Comparison of ENCODE assay signal across 10 cellular contexts in the genomic region with DNA sequence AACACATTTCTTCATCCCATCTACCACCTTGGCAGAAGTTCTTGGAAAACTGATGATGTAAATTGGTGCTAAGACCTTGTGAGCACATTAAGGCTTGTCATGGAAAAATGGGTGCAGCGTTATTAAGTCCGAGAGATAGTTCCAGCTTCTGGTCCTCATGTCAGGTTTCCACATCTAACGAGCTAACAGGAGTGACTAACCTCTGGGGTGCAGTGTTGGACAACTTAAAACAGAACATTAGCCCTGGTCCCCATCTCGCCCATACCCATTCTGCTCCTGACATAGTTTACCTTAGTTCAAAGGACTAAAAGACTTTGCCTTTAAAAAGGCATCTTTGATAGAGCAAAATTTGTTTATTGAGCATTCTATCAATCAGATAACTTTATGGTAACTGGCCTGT.
DNase-seq lines count a peak whose midpoint lies in the region; ATAC-seq and TF ChIP-seq lines count a peak whose summit lies in the region.
"Had no signal": no experiment of that assay in that cellular context is flagged by ENCODE, and none has a peak within 500 bp of the region (broad histone marks: within the 10 kb centered on the region; RNA-seq: fewer than 3 reads in every experiment).

No MANE protein-coding gene starts in this region.

- no peak overlapping the region for H2AFZ ChIP-seq in DND-41 (ENCODE audit: low read depth, low read length)

- no peaks in the 10 kb centered on the region for H3K79me2 ChIP-seq in DND-41 (ENCODE audit: insufficient read depth, low read length)

- H3K27ac ChIP-seq in DND-41 (ENCODE audit: low read length) = no peak overlapping the region
- no peak overlapping the region for H3K27ac ChIP-seq in caudate nucleus (ENCODE audit: low read depth, low read length)

- no peaks in the 10 kb centered on the region for H3K9me3 Mint-ChIP-seq in stimulated activated naive CD8-positive, alpha-beta T cell treated with anti-CD3 and anti-CD28 coated beads, Interleukin-15, amount 100 ng/mL, for 72 hours
- H3K9me3 Mint-ChIP-seq: stimulated activated naive CD8-positive, alpha-beta T cell treated with anti-CD3 and anti-CD28 coated beads, Interleukin-15, Interleukin-2, amounts not matched to agents 100 ng/mL and 50 ng/mL, for 24 hours had no signal

- H4K20me1 ChIP-seq in DND-41 (ENCODE audit: insufficient read depth, low read length) = no peaks in the 10 kb centered on the region

- TF ChIP-seq CTCF in DND-41 (IDR thresholded peaks at IDR 0.05; ENCODE audit: borderline replicate concordance, extremely low read depth, low read length, poor library complexity, severe bottlenecking) = peak; percentile 51
- TF ChIP-seq CTCF in astrocyte of the cerebellum (IDR thresholded peaks at IDR 0.05; ENCODE audit: low read depth, low read length, missing control alignments) = peak; percentile 12

- no peaks in the 10 kb centered on the region for H3K27me3 ChIP-seq in DND-41 (ENCODE audit: insufficient read depth, low read length, poor library complexity)

- peaks cover under 1% of the 10 kb centered on the region for H3K4me1 Mint-ChIP-seq in stimulated activated naive CD8-positive, alpha-beta T cell treated with anti-CD3 and anti-CD28 coated beads, Interleukin-15, amount 100 ng/mL, for 72 hours

- TF ChIP-seq POLR2A in GM18505 (IDR thresholded peaks at IDR 0.05; ENCODE audit: borderline replicate concordance, extremely low read depth, insufficient read depth, insufficient read length) = no peak

- ATAC-seq in DND-41 (ENCODE audit: insufficient read depth, low read depth) (peak; percentile 67; the same call in 2 of the 3 replicates), GM18505 (IDR thresholded peaks at IDR 0.05; ENCODE audit: unreplicated experiment) (no peak)
- ATAC-seq in stimulated activated naive CD8-positive, alpha-beta T cell treated with anti-CD3 and anti-CD28 coated beads, Interleukin-15, amount 100 ng/mL, for 72 hours = no peak

- H3K36me3 ChIP-seq in DND-41 (ENCODE audit: insufficient read depth, low read length) = no peaks in the 10 kb centered on the region

- no peaks in the 10 kb centered on the region for H3K4me1 ChIP-seq in DND-41 (ENCODE audit: insufficient read depth, low read length)

- no peak overlapping the region for H3K4me2 ChIP-seq in DND-41 (ENCODE audit: insufficient read depth, low read length)

- H3K4me3 Mint-ChIP-seq in stimulated activated naive CD8-positive, alpha-beta T cell treated with anti-CD3 and anti-CD28 coated beads, Interleukin-15, amount 100 ng/mL, for 72 hours = no peak overlapping the region
- H3K4me3 Mint-ChIP-seq: stimulated activated naive CD8-positive, alpha-beta T cell treated with anti-CD3 and anti-CD28 coated beads, Interleukin-15, Interleukin-2, amounts not matched to agents 100 ng/mL and 50 ng/mL, for 24 hours had no signal

- H3K4me3 ChIP-seq in DND-41 (ENCODE audit: low read depth in 1 of 2, low read length in 2 of 2) = no peak overlapping the region
- H3K4me3 ChIP-seq in astrocyte of the cerebellum (ENCODE audit: low read depth, low read length) = no peak overlapping the region

- no peaks in the 10 kb centered on the region for H3K9me3 ChIP-seq in DND-41 (ENCODE audit: insufficient read depth, low read length, severe bottlenecking)

- in situ Hi-C loops in astrocyte of the cerebellum (cut with HindIII; ENCODE audit: low sequenced_read_pairs) = no loop called here

- no peak overlapping the region for H3K27ac Mint-ChIP-seq in stimulated activated naive CD8-positive, alpha-beta T cell treated with anti-CD3 and anti-CD28 coated beads, Interleukin-15, amount 100 ng/mL, for 72 hours
- H3K27ac Mint-ChIP-seq: stimulated activated naive CD8-positive, alpha-beta T cell treated with anti-CD3 and anti-CD28 coated beads, Interleukin-15, Interleukin-2, amounts not matched to agents 100 ng/mL and 50 ng/mL, for 24 hours had no signal

- DNase-seq in DND-41 (no peak), LHCN-M2 (ENCODE audit: low read depth) (peak; percentile 31), astrocyte of the cerebellum (ENCODE audit: low read depth) (no peak), mucosa of gallbladder (ENCODE audit: low spot score) (peak; percentile 30), caudate nucleus (lab: John Stamatoyannopoulos, UW) (no peak)
- DNase-seq in activated effector memory CD4-positive, alpha-beta T cell treated with Interleukin-2 at 50 U/mL for 16 hours = no peak
- no peak for DNase-seq in stimulated activated naive CD8-positive, alpha-beta T cell treated with anti-CD3 and anti-CD28 coated beads, Interleukin-15, amount 100 ng/mL, for 72 hours
- DNase-seq: NCI-H226 had no signal

- no peak overlapping the region for H3K9ac ChIP-seq in DND-41 (ENCODE audit: low read depth, low read length)

- peaks cover 9% of the 10 kb centered on the region for H3K27me3 Mint-ChIP-seq in stimulated activated naive CD8-positive, alpha-beta T cell treated with anti-CD3 and anti-CD28 coated beads, Interleukin-15, amount 100 ng/mL, for 72 hours

Comparison
In these comparisons a context has a peak if more than half of its experiments do, and no peak if none do; other contexts are left out.
1. DNase-seq: peak in LHCN-M2 (single experiment) and mucosa of gallbladder (single experiment); none in DND-41 (single experiment), astrocyte of the cerebellum (single experiment), activated effector memory CD4-positive, alpha-beta T cell treated with Interleukin-2 at 50 U/mL for 16 hours (single experiment), stimulated activated naive CD8-positive, alpha-beta T cell treated with anti-CD3 and anti-CD28 coated beads, Interleukin-15, amount 100 ng/mL, for 72 hours (0 of 2) and caudate nucleus (0 of 61).